ENCODE assay signal across 2 cellular contexts in genomic region chr16:29907973-29908372, GRCh38.
TF ChIP-seq lines count a peak whose summit lies in the region.

No MANE protein-coding gene starts in this region.

TF ChIP-seq in HepG2, 621 proteins besides CTCF, POLR2A, EP300 and RAD21 (continues in another document):
- peak; percentile 52; the same call in 1 of the 2 replicates for TF ChIP-seq POLR2G (IDR thresholded peaks at IDR 0.05; ENCODE audit: low read depth, low read length)
- TF ChIP-seq NKX3-1 (CRISPR knock-in tag; IDR thresholded peaks at IDR 0.05) = no peak
- TF ChIP-seq TBL1XR1 (IDR thresholded peaks at IDR 0.05; ENCODE audit: borderline replicate concordance, low read length, partially characterized antibody) = no peak
- TF ChIP-seq E2F1 (CRISPR knock-in tag; IDR thresholded peaks at IDR 0.05) = no peak
- no peak for TF ChIP-seq UBTF (CRISPR knock-in tag; IDR thresholded peaks at IDR 0.05)
- TF ChIP-seq KAT2B (IDR thresholded peaks at IDR 0.05; ENCODE audit: borderline replicate concordance, low read depth, low read length) = no peak
- TF ChIP-seq ZNF790 (CRISPR knock-in tag; IDR thresholded peaks at IDR 0.05; ENCODE audit: borderline replicate concordance) = no peak
- TF ChIP-seq PATZ1 (CRISPR knock-in tag; IDR thresholded peaks at IDR 0.05) = 0 out of 2 replicates have a peak, but pooled peaks have one; percentile 13
- TF ChIP-seq FOXA3 (CRISPR knock-in tag; IDR thresholded peaks at IDR 0.05) = no peak
- TF ChIP-seq ETS1 (CRISPR knock-in tag; IDR thresholded peaks at IDR 0.05) = no peak
- TF ChIP-seq ZNF446 (CRISPR knock-in tag; IDR thresholded peaks at IDR 0.05) = no peak
- TF ChIP-seq JARID2 (CRISPR knock-in tag; IDR thresholded peaks at IDR 0.05; ENCODE audit: insufficient replicate concordance) = no peak
- no peak for TF ChIP-seq ZNF616 (CRISPR knock-in tag; IDR thresholded peaks at IDR 0.05; ENCODE audit: low read depth)
- peak; percentile 40 for TF ChIP-seq POLR2AphosphoS5 (IDR thresholded peaks at IDR 0.05; ENCODE audit: low read depth, low read length)
- peak; percentile 83; the same call in 1 of the 2 replicates for TF ChIP-seq SSRP1 (CRISPR knock-in tag; IDR thresholded peaks at IDR 0.05)
- TF ChIP-seq CEBPG (CRISPR knock-in tag; IDR thresholded peaks at IDR 0.05) = no peak
- TF ChIP-seq ZNF329 (CRISPR knock-in tag; IDR thresholded peaks at IDR 0.05; ENCODE audit: low read depth) = no peak
- no peak; the same call in 1 of the 2 replicates for TF ChIP-seq AKAP8 (CRISPR knock-in tag; IDR thresholded peaks at IDR 0.05)
- no peak for TF ChIP-seq ELF1 (CRISPR knock-in tag; IDR thresholded peaks at IDR 0.05)
- TF ChIP-seq RBM22 (optimal IDR thresholded peaks at IDR 0.05; ENCODE audit: low read length) = peak; percentile 87
- TF ChIP-seq CEBPB (IDR thresholded peaks at IDR 0.05; ENCODE audit: borderline replicate concordance, low read depth, low read length) = no peak
- no peak for TF ChIP-seq ELK4 (CRISPR knock-in tag; IDR thresholded peaks at IDR 0.05; ENCODE audit: borderline replicate concordance)

TF ChIP-seq in WTC11, 78 proteins besides CTCF, POLR2A, EP300 and RAD21:
- TF ChIP-seq AR (CRISPR knock-in tag; IDR thresholded peaks at IDR 0.05) (no peak), GABPB1 (CRISPR knock-in tag; IDR thresholded peaks at IDR 0.05) (no peak), NFYB (CRISPR knock-in tag; conservative IDR thresholded peaks at IDR 0.05; ENCODE audit: low read depth) (no peak), IRF2 (CRISPR knock-in tag; IDR thresholded peaks at IDR 0.05; ENCODE audit: borderline replicate concordance, low read depth) (no peak), NFATC4 (CRISPR knock-in tag; IDR thresholded peaks at IDR 0.05) (no peak), EMX1 (CRISPR knock-in tag; IDR thresholded peaks at IDR 0.05) (no peak), RORB (CRISPR knock-in tag; IDR thresholded peaks at IDR 0.05) (no peak), ARID4B (CRISPR knock-in tag; IDR thresholded peaks at IDR 0.05; ENCODE audit: borderline replicate concordance) (no peak), ERG (CRISPR knock-in tag; IDR thresholded peaks at IDR 0.05) (no peak), JUN (CRISPR knock-in tag; IDR thresholded peaks at IDR 0.05) (no peak), ZNF219 (CRISPR knock-in tag; IDR thresholded peaks at IDR 0.05; ENCODE audit: borderline replicate concordance) (no peak), FOXP4 (CRISPR knock-in tag; IDR thresholded peaks at IDR 0.05) (no peak), ZNF138 (CRISPR knock-in tag; conservative IDR thresholded peaks at IDR 0.05) (no peak), E2F4 (CRISPR knock-in tag; IDR thresholded peaks at IDR 0.05; ENCODE audit: borderline replicate concordance, low read depth) (no peak), ELF4 (CRISPR knock-in tag; IDR thresholded peaks at IDR 0.05; ENCODE audit: low read depth) (no peak), MYBL2 (CRISPR knock-in tag; IDR thresholded peaks at IDR 0.05) (no peak), ATF6 (CRISPR knock-in tag; IDR thresholded peaks at IDR 0.05) (no peak), TP53 (CRISPR knock-in tag; IDR thresholded peaks at IDR 0.05) (no peak), ZNF263 (CRISPR knock-in tag; IDR thresholded peaks at IDR 0.05; ENCODE audit: low read depth) (no peak)
